In genomic region chr6:47592466-47592865, GRCh38 we compare ENCODE assay signal across 22 cellular contexts.
"Had no signal": no experiment of that assay in that cellular context is flagged by ENCODE, and none has a peak within 500 bp of the region (broad histone marks: within the 10 kb centered on the region; RNA-seq: fewer than 3 reads in every experiment).

No MANE protein-coding gene starts in this region.

- H3K27me3 Mint-ChIP-seq: activated CD4-positive, alpha-beta memory T cell treated with anti-CD3 and anti-CD28 coated beads, Interleukin-2, amount 10 ng/mL, durations not matched to agents 7 days and 5 days; activated naive CD8-positive, alpha-beta T cell treated with anti-CD3 and anti-CD28 coated beads, Interleukin-2, amount 10 ng/mL, durations not matched to agents 7 days and 5 days; activated T-cell treated with anti-CD3 and anti-CD28 coated beads, Interleukin-2, amount 50 U/mL, for 24 hours; effector memory CD8-positive, alpha-beta T cell; stimulated activated naive CD8-positive, alpha-beta T cell treated with anti-CD3 and anti-CD28 coated beads, Interleukin-15, Interleukin-2, amounts not matched to agents 100 ng/mL and 50 ng/mL, for 24 hours had no signal

- H3K9me3 ChIP-seq: psoas muscle, tibial nerve, uterus had no signal

- H3K4me3 ChIP-seq: cardiac muscle cell, lung, psoas muscle, tibial nerve, uterus had no signal

- H3K27ac Mint-ChIP-seq: activated CD4-positive, alpha-beta memory T cell treated with anti-CD3 and anti-CD28 coated beads, Interleukin-2, amount 10 ng/mL, durations not matched to agents 7 days and 5 days; activated naive CD8-positive, alpha-beta T cell treated with anti-CD3 and anti-CD28 coated beads, Interleukin-2, amount 10 ng/mL, durations not matched to agents 7 days and 5 days; activated T-cell treated with anti-CD3 and anti-CD28 coated beads, Interleukin-2, amount 50 U/mL, for 24 hours; activated T-helper 2 cell treated with anti-CD3 and anti-CD28 coated beads, Interferon-gamma antibody, Interleukin-2, Interleukin-4, amounts not matched to agents 10 μg/mL and 5 μg/mL and 100 μg/mL, durations not matched to agents 14 hours and 24 hours and 36 hours; stimulated activated naive CD8-positive, alpha-beta T cell treated with anti-CD3 and anti-CD28 coated beads, Interleukin-15, Interleukin-2, amounts not matched to agents 100 ng/mL and 50 ng/mL, for 24 hours; T-helper 2 cell treated with Interferon-gamma antibody and Interleukin-4, amounts not matched to agents 5 μg/mL and 100 μg/mL, for 36 hours had no signal

- H3K4me1 Mint-ChIP-seq: activated CD4-positive, alpha-beta memory T cell treated with anti-CD3 and anti-CD28 coated beads, Interleukin-2, amount 10 ng/mL, durations not matched to agents 7 days and 5 days had no signal

- H3K36me3 ChIP-seq: uterus had no signal

- H3K4me3 Mint-ChIP-seq: activated CD4-positive, alpha-beta memory T cell treated with anti-CD3 and anti-CD28 coated beads, Interleukin-2, amount 10 ng/mL, durations not matched to agents 7 days and 5 days; activated naive CD8-positive, alpha-beta T cell treated with anti-CD3 and anti-CD28 coated beads, Interleukin-2, amount 10 ng/mL, durations not matched to agents 7 days and 5 days; activated T-cell treated with anti-CD3 and anti-CD28 coated beads, Interleukin-2, amount 50 U/mL, for 24 hours; effector memory CD8-positive, alpha-beta T cell; neural crest cell; stimulated activated naive CD8-positive, alpha-beta T cell treated with anti-CD3 and anti-CD28 coated beads, Interleukin-15, Interleukin-2, amounts not matched to agents 100 ng/mL and 50 ng/mL, for 24 hours; T-helper 2 cell treated with Interferon-gamma antibody and Interleukin-4, amounts not matched to agents 5 μg/mL and 100 μg/mL, for 36 hours had no signal

- DNase-seq: activated CD4-positive, alpha-beta memory T cell treated with anti-CD3 and anti-CD28 coated beads, Interleukin-2, amount 10 ng/mL, durations not matched to agents 7 days and 5 days; activated CD4-positive, alpha-beta T cell treated with anti-CD3 and anti-CD28 coated beads for 4 hours; activated naive CD4-positive, alpha-beta T cell treated with Interleukin-2 at 50 U/mL for 16 hours; activated naive CD8-positive, alpha-beta T cell treated with anti-CD3 and anti-CD28 coated beads, Interleukin-2, amount 10 ng/mL, durations not matched to agents 7 days and 5 days; activated T-cell treated with anti-CD3 and anti-CD28 coated beads, Interleukin-2, amount 50 U/mL, for 24 hours; amygdala; effector memory CD8-positive, alpha-beta T cell; foreskin fibroblast; hippocampal formation; psoas muscle; stimulated activated CD4-positive, alpha-beta T cell treated with anti-CD3 and anti-CD28 coated beads, Interleukin-2, amount 100 ng/mL, for 24 hours; uterus had no signal

- H3K27ac ChIP-seq: cardiac muscle cell, epithelial cell of prostate, psoas muscle, tibial nerve, uterus had no signal

- H3K27me3 ChIP-seq: cardiac muscle cell, tibial nerve, uterus had no signal

- ATAC-seq: effector memory CD8-positive, alpha-beta T cell; left lobe of liver; psoas muscle; right cardiac atrium had no signal

- H3K9me3 Mint-ChIP-seq: activated CD4-positive, alpha-beta memory T cell treated with anti-CD3 and anti-CD28 coated beads, Interleukin-2, amount 10 ng/mL, durations not matched to agents 7 days and 5 days; activated T-cell treated with anti-CD3 and anti-CD28 coated beads, Interleukin-2, amount 50 U/mL, for 24 hours; activated T-helper 2 cell treated with anti-CD3 and anti-CD28 coated beads, Interferon-gamma antibody, Interleukin-2, Interleukin-4, amounts not matched to agents 10 μg/mL and 5 μg/mL and 100 μg/mL, durations not matched to agents 14 hours and 24 hours and 36 hours; stimulated activated naive CD8-positive, alpha-beta T cell treated with anti-CD3 and anti-CD28 coated beads, Interleukin-15, Interleukin-2, amounts not matched to agents 100 ng/mL and 50 ng/mL, for 24 hours; T-helper 2 cell treated with Interferon-gamma antibody and Interleukin-4, amounts not matched to agents 5 μg/mL and 100 μg/mL, for 36 hours had no signal

- H3K4me1 ChIP-seq: psoas muscle, tibial nerve, uterus had no signal
